In the genomic region with DNA sequence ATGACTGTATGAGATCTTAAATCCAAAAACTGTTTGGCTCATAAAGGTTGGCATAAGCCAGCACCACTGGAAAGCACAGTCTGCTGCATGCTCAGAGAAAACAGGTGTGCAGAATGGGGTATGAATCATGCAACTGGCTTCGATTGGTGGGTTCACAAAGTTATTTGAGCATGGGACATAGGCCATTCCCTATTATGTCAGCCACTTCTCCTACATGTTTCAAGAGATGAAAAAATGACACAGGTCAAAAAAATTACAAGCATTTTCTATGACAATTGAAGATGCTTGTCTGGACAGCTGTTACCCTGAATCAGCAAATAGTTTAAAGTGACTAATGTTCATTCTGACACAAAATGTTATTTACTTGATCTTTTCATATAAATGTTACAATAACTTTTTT, we compare ENCODE assay signal across 19 cellular contexts.
DNase-seq lines count a peak whose midpoint lies in the region; ATAC-seq, FAIRE-seq and TF ChIP-seq lines count a peak whose summit lies in the region.
"Had no signal": no experiment of that assay in that cellular context is flagged by ENCODE, and none has a peak within 500 bp of the region (broad histone marks: within the 10 kb centered on the region; RNA-seq: fewer than 3 reads in every experiment).

No MANE protein-coding gene starts in this region.

- H3K4me3 ChIP-seq in A549 = no peak overlapping the region
- no peak overlapping the region for H3K4me3 ChIP-seq in IMR-90 (ENCODE audit: insufficient read depth, low read depth, low read length)
- no peak overlapping the region for H3K4me3 ChIP-seq in brain microvascular endothelial cell (ENCODE audit: low read depth, low read length)
- no peak overlapping the region for H3K4me3 ChIP-seq in CD8-positive, alpha-beta T cell (ENCODE audit: low read depth, low read length)
- H3K4me3 ChIP-seq: dorsolateral prefrontal cortex, gastroesophageal sphincter, ovary, testis had no signal

- TF ChIP-seq CTCF in A549 (IDR thresholded peaks at IDR 0.05) = no peak
- no peak for TF ChIP-seq CTCF in IMR-90 (conservative IDR thresholded peaks at IDR 0.05; ENCODE audit: low read depth, low read length)
- TF ChIP-seq CTCF in brain microvascular endothelial cell (IDR thresholded peaks at IDR 0.05; ENCODE audit: low read depth, low read length, missing control alignments) = no peak
- no peak for TF ChIP-seq CTCF in D721Med (IDR thresholded peaks at IDR 0.05; ENCODE audit: insufficient read depth, missing control alignments)
- no peak for TF ChIP-seq CTCF in CD8-positive, alpha-beta T cell (IDR thresholded peaks at IDR 0.05)

- peak overlapping the region; percentile 99 for H2BK20ac ChIP-seq in IMR-90 (ENCODE audit: low read depth, low read length)

- H3K9ac ChIP-seq in IMR-90 (ENCODE audit: low read depth, low read length) = no peak overlapping the region

- peaks cover 5% of the 10 kb centered on the region for H3K9me1 ChIP-seq in IMR-90 (ENCODE audit: insufficient read depth, low read length)

- H2AK5ac ChIP-seq in IMR-90 (ENCODE audit: low read depth, low read length) = peak overlapping the region; percentile 71; the same call in 1 of the 2 replicates

- in situ Hi-C loops in IMR-90 (cut with MboI; ENCODE audit: low sequenced_read_pairs) = no loop called here
- in situ Hi-C loops in brain microvascular endothelial cell (cut with HindIII; ENCODE audit: low pct_ligation_motif_present, low sequenced_read_pairs) = no loop called here

- peak overlapping the region; percentile 39 for H2AK9ac ChIP-seq in IMR-90 (replicated peaks; ENCODE audit: low read depth, low read length, poor library complexity)

- no peaks in the 10 kb centered on the region for H4K20me1 ChIP-seq in IMR-90 (ENCODE audit: insufficient read depth, low read length)

- H3K36me3 ChIP-seq in IMR-90 (ENCODE audit: control insufficient read depth, insufficient read depth, low read length) (no peaks in the 10 kb centered on the region), brain microvascular endothelial cell (replicated peaks) (no peaks in the 10 kb centered on the region)
- H3K36me3 ChIP-seq in CD8-positive, alpha-beta T cell (ENCODE audit: insufficient read depth, low read length) = no peaks in the 10 kb centered on the region
- H3K36me3 ChIP-seq: gastroesophageal sphincter, ovary had no signal

- H3K27me3 Mint-ChIP-seq in CD8-positive, alpha-beta T cell (ENCODE audit: low read depth) = peaks cover 6% of the 10 kb centered on the region

- no peak overlapping the region for H3K27ac Mint-ChIP-seq in CD8-positive, alpha-beta T cell
- H3K27ac Mint-ChIP-seq: activated T-helper 1 cell treated with anti-CD3 and anti-CD28 coated beads, Interleukin-12 subunit alpha, Interleukin-12 subunit beta, Interleukin-2, Interleukin-4 antibody, amounts not matched to agents 30 ng/mL and 10 ng/mL and 1 ng/mL, durations not matched to agents 14 hours and 24 hours and 36 hours; IgD-negative memory B cell; immature natural killer cell; T-helper 2 cell treated with Interferon-gamma antibody and Interleukin-4, amounts not matched to agents 5 μg/mL and 100 μg/mL, for 36 hours had no signal

- POLR2A ChIA-PET in A549 (lab: Yijun Ruan, JAX) (no interaction called here), IMR-90 (lab: Charles Lee; ENCODE audit: unreplicated experiment) (no interaction called here)
- POLR2A ChIA-PET in CD8-positive, alpha-beta T cell (lab: Charles Lee) = no interaction called here

- dilution Hi-C loops in IMR-90 (cut with HindIII; ENCODE audit: low sequenced_read_pairs, unreplicated experiment) = no loop called here

- H3K27me3 ChIP-seq in IMR-90 (ENCODE audit: control insufficient read depth, insufficient read depth, low read length) (no peaks in the 10 kb centered on the region), brain microvascular endothelial cell (replicated peaks) (no peaks in the 10 kb centered on the region)
- H3K27me3 ChIP-seq in CD8-positive, alpha-beta T cell (ENCODE audit: insufficient read depth, low read length) = no peaks in the 10 kb centered on the region
- H3K27me3 ChIP-seq: dorsolateral prefrontal cortex, gastroesophageal sphincter, ovary, testis had no signal

- H2AFZ ChIP-seq in IMR-90 (replicated peaks; ENCODE audit: low read length, poor library complexity) = peak overlapping the region; percentile 59

- H2BK120ac ChIP-seq in IMR-90 (ENCODE audit: low read depth, low read length) = peak overlapping the region; percentile 95

- TF ChIP-seq EP300 in A549 (IDR thresholded peaks at IDR 0.05) = no peak

- no peaks in the 10 kb centered on the region; a peak in 1 of 4 replicates for H3K79me1 ChIP-seq in IMR-90 (ENCODE audit: low read depth in 1 of 2, low read length in 2 of 2)

- no peak overlapping the region for H3K56ac ChIP-seq in IMR-90 (ENCODE audit: extremely low read depth, insufficient read depth, low read length)

- ATAC-seq in A549 = no peak
- ATAC-seq in IMR-90 (ENCODE audit: low read depth) = peak; percentile 24
- no peak for ATAC-seq in HG02884 (IDR thresholded peaks at IDR 0.05; ENCODE audit: unreplicated experiment)
- no peak for ATAC-seq in CD8-positive, alpha-beta T cell
- ATAC-seq: gastroesophageal sphincter, Panc1 had no signal

- H3K14ac ChIP-seq in IMR-90 (replicated peaks; ENCODE audit: low read depth, low read length) = peak overlapping the region; percentile 91

- no TSS peak for BruUV-seq in IMR-90 (replicated peaks; lab: Mats Ljungman, UMichigan)

- peaks cover 7% of the 10 kb centered on the region; the same call in 1 of the 3 replicates for H3K4me1 ChIP-seq in A549
- H3K4me1 ChIP-seq in IMR-90 (ENCODE audit: control insufficient read depth, insufficient read depth, low read length) = peaks cover 7% of the 10 kb centered on the region
- H3K4me1 ChIP-seq in CD8-positive, alpha-beta T cell (ENCODE audit: insufficient read depth, low read length) = no peaks in the 10 kb centered on the region
- H3K4me1 ChIP-seq: testis had no signal

- no peaks in the 10 kb centered on the region for H3K4me1 Mint-ChIP-seq in CD8-positive, alpha-beta T cell (ENCODE audit: low read depth)
- H3K4me1 Mint-ChIP-seq: IgD-negative memory B cell, immature natural killer cell had no signal

- H4K5ac ChIP-seq in IMR-90 (ENCODE audit: low read depth, low read length) = peak overlapping the region; percentile 75; the same call in 1 of the 2 replicates

- peak overlapping the region; percentile 38 to 82; a peak in 2 of 4 replicates for H4K8ac ChIP-seq in IMR-90 (ENCODE audit: low read depth in 2 of 2, low read length in 2 of 2)

- DNase-seq in A549 (ENCODE audit: low read depth in 1 of 2, low spot score in 1 of 2) (no peak), IMR-90 (peak; percentile 52), brain microvascular endothelial cell (peak; percentile 40), kidney glomerular epithelial cell (lab: John Stamatoyannopoulos, UW) (peak; percentile 60), D721Med (ENCODE audit: insufficient read length, low spot score) (no peak)
- DNase-seq in stimulated activated CD4-positive, alpha-beta T cell treated with anti-CD3 and anti-CD28 coated beads, Interleukin-4, amount 100 ng/mL, for 1 hour = no peak
- no peak for DNase-seq in CD8-positive, alpha-beta T cell
- DNase-seq: dorsolateral prefrontal cortex; immature natural killer cell; midbrain; ovary; stimulated activated CD4-positive, alpha-beta T cell treated with anti-CD3 and anti-CD28 coated beads, Interleukin-15, amount 100 ng/mL, for 24 hours; testis had no signal

- H3K9me3 ChIP-seq in A549 (peaks cover 13% of the 10 kb centered on the region), IMR-90 (ENCODE audit: control insufficient read depth, insufficient read depth, low read length) (no peaks in the 10 kb centered on the region; the same call in 1 of the 2 replicates)
- no peaks in the 10 kb centered on the region for H3K9me3 ChIP-seq in CD8-positive, alpha-beta T cell (ENCODE audit: low read length)
- H3K9me3 ChIP-seq: ovary, testis had no signal

- peak overlapping the region; percentile 93 for H3K4ac ChIP-seq in IMR-90 (ENCODE audit: low read depth, low read length)

- H2BK15ac ChIP-seq in IMR-90 (ENCODE audit: low read depth, low read length) = peak overlapping the region; percentile 90

- CTCF ChIA-PET in A549 (lab: Yijun Ruan, JAX) = interaction anchor here (0.9 kb wide), 1 partner anchor 69 kb away, joined by 3 read pairs; no protein-coding TSS in a partner anchor
- CTCF ChIA-PET in IMR-90 (lab: Yijun Ruan, JAX) = interaction anchor here (0.7 kb wide), 1 partner anchor 167 kb away, joined by 3 read pairs; no protein-coding TSS in a partner anchor
- CTCF ChIA-PET in CD8-positive, alpha-beta T cell (lab: Charles Lee) = no interaction called here

- no peak overlapping the region for H3K27ac ChIP-seq in A549
- H3K27ac ChIP-seq in IMR-90 (ENCODE audit: insufficient read depth, low read length) = peak overlapping the region; percentile 50
- H3K27ac ChIP-seq in brain microvascular endothelial cell = peak overlapping the region; percentile 35
- no peak overlapping the region for H3K27ac ChIP-seq in CD8-positive, alpha-beta T cell (ENCODE audit: low read depth, low read length)
- H3K27ac ChIP-seq: dorsolateral prefrontal cortex, gastroesophageal sphincter, ovary, testis had no signal

- H4K91ac ChIP-seq in IMR-90 (ENCODE audit: insufficient read depth, low read depth, low read length) = peak overlapping the region; percentile 93

- H3K9me3 Mint-ChIP-seq in CD8-positive, alpha-beta T cell = peaks cover 6% of the 10 kb centered on the region
- H3K9me3 Mint-ChIP-seq: T-helper 2 cell treated with Interferon-gamma antibody and Interleukin-4, amounts not matched to agents 5 μg/mL and 100 μg/mL, for 36 hours had no signal

- peak overlapping the region; percentile 87 for H3K23ac ChIP-seq in IMR-90 (ENCODE audit: low read depth, low read length)

- peak overlapping the region; percentile 96 for H2BK5ac ChIP-seq in IMR-90 (ENCODE audit: low read depth, low read length, poor library complexity, severe bottlenecking)

- H3K18ac ChIP-seq in IMR-90 (ENCODE audit: low read depth, low read length) = 0 out of 2 replicates have a peak overlapping the region, but pooled peaks have one; percentile 6

- H3K4me2 ChIP-seq in A549 = no peak overlapping the region
- no peak overlapping the region for H3K4me2 ChIP-seq in IMR-90 (ENCODE audit: low read depth, low read length)

- intact Hi-C loops in IMR-90 (cut with micrococcal nuclease) = loop anchor here (2.0 kb wide), 1 partner anchor 29 kb away; no protein-coding TSS in a partner anchor
- intact Hi-C loops in CD8-positive, alpha-beta T cell (cut with DNase I, micrococcal nuclease) = no loop called here

- TF ChIP-seq RAD21 in A549 (conservative IDR thresholded peaks at IDR 0.05 in 1 of 2, IDR thresholded peaks at IDR 0.05 in 1 of 2) (no peak), IMR-90 (IDR thresholded peaks at IDR 0.05; ENCODE audit: low read length) (no peak)

- no peaks in the 10 kb centered on the region for H3K36me3 Mint-ChIP-seq in CD8-positive, alpha-beta T cell
- H3K36me3 Mint-ChIP-seq: IgD-negative memory B cell, immature natural killer cell had no signal

- TF ChIP-seq POLR2A in A549 (IDR thresholded peaks at IDR 0.05; ENCODE audit: low read length) (no peak), IMR-90 (IDR thresholded peaks at IDR 0.05; ENCODE audit: low read depth, low read length) (no peak)

- no peak for FAIRE-seq in A549 (lab: Jason Lieb, UNC)
- no peak for FAIRE-seq in D721Med (lab: Jason Lieb, UNC)

- WGBS in A549 (ENCODE audit: missing lambda C conversion rate) = 48% methylated on average over 1 of the region's 1 CpG
- WGBS in IMR-90 (ENCODE audit: extremely low coverage in 2 of 2, insufficient read length in 1 of 2), 2 experiments = 20% methylated on average over 1 of the region's 1 CpG; no CpG with 5 or more reads in 1 of the 2 experiments

- H3K4me3 Mint-ChIP-seq in CD8-positive, alpha-beta T cell = no peak overlapping the region
- H3K4me3 Mint-ChIP-seq: activated T-helper 1 cell treated with anti-CD3 and anti-CD28 coated beads, Interleukin-12 subunit alpha, Interleukin-12 subunit beta, Interleukin-2, Interleukin-4 antibody, amounts not matched to agents 30 ng/mL and 10 ng/mL and 1 ng/mL, durations not matched to agents 14 hours and 24 hours and 36 hours; IgD-negative memory B cell; immature natural killer cell; T-helper 2 cell treated with Interferon-gamma antibody and Interleukin-4, amounts not matched to agents 5 μg/mL and 100 μg/mL, for 36 hours had no signal

Comparison
In these comparisons a context has a peak if more than half of its experiments do, and no peak if none do; other contexts are left out.
1. DNase-seq: peak in IMR-90 (single experiment), brain microvascular endothelial cell (single experiment) and kidney glomerular epithelial cell (single experiment); none in A549 (0 of 2), stimulated activated CD4-positive, alpha-beta T cell treated with anti-CD3 and anti-CD28 coated beads, Interleukin-4, amount 100 ng/mL, for 1 hour (single experiment), D721Med (single experiment) and CD8-positive, alpha-beta T cell (0 of 7).
2. H3K27ac ChIP-seq: peak in IMR-90 (single experiment) and brain microvascular endothelial cell (single experiment); none in A549 (0 of 2) and CD8-positive, alpha-beta T cell (single experiment).